7 cellular contexts compared by ENCODE assay signal in genomic region chr2:120441744-120442471, GRCh38.
DNase-seq lines count a peak whose midpoint lies in the region; ATAC-seq and TF ChIP-seq lines count a peak whose summit lies in the region.

No MANE protein-coding gene starts in this region.

- no peaks in the 10 kb centered on the region for H3K36me3 ChIP-seq in hepatocyte (replicated peaks; ENCODE audit: insufficient read depth, low read depth)

- H3K79me2 ChIP-seq in hepatocyte: no peaks in the 10 kb centered on the region

- peaks cover 10% of the 10 kb centered on the region for H3K4me1 ChIP-seq in hepatocyte (ENCODE audit: insufficient read depth)

- peak; percentile 78 for DNase-seq in NCI-H1092 (lab: John Stamatoyannopoulos, UW)
- DNase-seq in amygdala (lab: John Stamatoyannopoulos, UW): peak in 51 of 56 donors; percentile 8 to 81 (median 51)
- peak; percentile 76 for DNase-seq in hepatocyte (ENCODE audit: low spot score)
- peak; percentile 86 for DNase-seq in retina
- no peak for DNase-seq in NCI-H2107 (lab: John Stamatoyannopoulos, UW)

- ATAC-seq in HG03571 (IDR thresholded peaks at IDR 0.05; ENCODE audit: unreplicated experiment) (no peak), HG03039 (IDR thresholded peaks at IDR 0.05; ENCODE audit: unreplicated experiment) (no peak)

- WGBS in hepatocyte (ENCODE audit: low lambda C conversion rate, missing lambda C conversion rate): 7% methylated on average over 41 of the region's 41 CpGs

- peak overlapping the region; percentile 98 for H3K4me2 ChIP-seq in hepatocyte

- peaks cover 29% of the 10 kb centered on the region for H3K27me3 ChIP-seq in hepatocyte

- H3K4me3 ChIP-seq in hepatocyte: peak overlapping the region; percentile 31

- TF ChIP-seq CTCF in hepatocyte (IDR thresholded peaks at IDR 0.05; ENCODE audit: poor library complexity): no peak

- H4K20me1 ChIP-seq in hepatocyte (ENCODE audit: insufficient read depth, poor library complexity, severe bottlenecking): no peaks in the 10 kb centered on the region

- H3K9me3 ChIP-seq in hepatocyte (ENCODE audit: low read depth): no peaks in the 10 kb centered on the region

- no peaks in the 10 kb centered on the region for H3K9me2 ChIP-seq in hepatocyte (replicated peaks; ENCODE audit: insufficient read depth)

- peak overlapping the region; percentile 56 for H2AFZ ChIP-seq in hepatocyte

- H3K27ac ChIP-seq in hepatocyte: peak overlapping the region; percentile 59
